ENCODE assay signal across 8 cellular contexts in the genomic region with DNA sequence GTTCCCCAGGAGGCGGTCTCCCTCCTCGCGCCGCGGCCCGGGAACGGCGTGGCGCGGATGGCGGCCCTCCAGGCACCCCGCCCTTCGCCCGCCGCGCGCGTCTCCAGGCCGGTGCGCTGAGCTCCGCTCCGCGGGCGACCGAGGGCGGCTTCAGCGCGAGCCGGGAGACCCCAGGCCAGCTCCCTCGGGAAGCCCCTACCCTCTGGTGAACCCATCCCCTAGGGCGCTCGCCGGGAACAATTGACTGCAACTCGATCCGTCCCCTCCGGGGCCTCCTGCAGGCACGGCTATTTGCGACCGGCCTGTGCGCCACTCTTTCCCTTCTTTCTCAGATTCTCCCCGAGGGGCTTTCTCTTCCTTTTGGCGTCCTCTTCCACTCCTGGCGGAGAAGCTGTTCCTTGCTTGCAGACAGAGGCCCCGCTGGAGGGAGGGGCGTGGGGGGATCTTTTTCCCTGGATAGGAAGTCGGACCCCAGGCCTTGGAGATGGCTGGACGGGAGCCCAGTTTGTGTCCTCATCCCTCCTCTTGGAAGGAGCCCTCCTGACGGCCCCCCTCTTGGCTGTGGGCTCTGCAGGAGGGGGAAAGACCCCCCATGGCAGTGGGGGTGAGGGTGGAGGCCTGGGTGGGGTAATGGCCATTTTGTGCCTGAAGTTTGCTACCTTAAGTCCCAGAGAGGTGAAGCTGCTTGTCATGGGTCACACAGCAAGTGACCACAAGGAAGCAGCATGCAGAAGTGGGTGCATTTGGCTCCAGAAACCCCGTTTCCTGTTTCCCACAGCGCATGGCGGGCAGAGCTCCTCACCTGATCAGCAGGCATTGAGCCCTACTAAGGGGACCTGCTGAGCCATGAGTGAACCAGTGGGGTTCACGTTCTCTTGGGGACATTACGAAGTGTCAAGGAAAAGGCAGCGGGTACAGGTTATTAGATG. TPM values are rescaled to one million over a fixed set of nuclear protein-coding genes. Genes with fewer than 3 reads are reported as not detected.
A peak's percentile ranks its signal among the peaks of the same experiment; 100 is the strongest.
DNase-seq lines count a peak whose midpoint lies in the region; ATAC-seq and TF ChIP-seq lines count a peak whose summit lies in the region.

No MANE protein-coding gene starts in this region.

- DNase-seq in activated naive CD4-positive, alpha-beta T cell treated with anti-CD3 and anti-CD28 coated beads, Interleukin-2, amount 10 ng/mL, durations not matched to agents 7 days and 5 days: no peak
- no peak for DNase-seq in activated naive CD4-positive, alpha-beta T cell (lab: John Stamatoyannopoulos, UW)
- peak; percentile 27 for DNase-seq in NCI-H510A treated with DMSO at 0.1 percent for 48 hours (lab: John Stamatoyannopoulos, UW)
- peak; percentile 44 for DNase-seq in choroid plexus epithelial cell (ENCODE audit: low read depth)
- peak; percentile 45 for DNase-seq in mesenchymal stem cell
- DNase-seq in upper lobe of right lung: no peak

- H3K4me2 ChIP-seq in mesenchymal stem cell (ENCODE audit: low read length, poor library complexity, severe bottlenecking): peak overlapping the region; percentile 92

- intact Hi-C loops in upper lobe of right lung (cut with DNase I): no loop called here

- CTCF ChIA-PET in activated naive CD4-positive, alpha-beta T cell treated with anti-CD3 and anti-CD28 coated beads, Interleukin-2, amount 10 ng/mL, durations not matched to agents 7 days and 5 days (lab: Charles Lee): interaction anchor here (0.7 to 1.0 kb wide), 2 partner anchors 106 to 866 kb away, joined by 3 to 4 read pairs; no protein-coding TSS in a partner anchor

- no peak for TF ChIP-seq CTCF in choroid plexus epithelial cell (conservative IDR thresholded peaks at IDR 0.05; ENCODE audit: low read depth, low read length)
- TF ChIP-seq CTCF in upper lobe of right lung (IDR thresholded peaks at IDR 0.05): no peak

- H3K4me3 ChIP-seq in choroid plexus epithelial cell (ENCODE audit: low read depth, low read length) (peak overlapping the region; percentile 66), mesenchymal stem cell (ENCODE audit: insufficient read depth in 1 of 2, low read depth in 1 of 2, low read length in 2 of 2) (peak overlapping the region; percentile 89 to 90), upper lobe of right lung (peak overlapping the region; percentile 60)

- H2BK5ac ChIP-seq in mesenchymal stem cell (ENCODE audit: low read depth, low read length, poor library complexity, severe bottlenecking): peak overlapping the region; percentile 80

- under 1% methylated on average over 43 of the region's 54 CpGs for WGBS in mesenchymal stem cell

- H3K36me3 Mint-ChIP-seq in activated naive CD4-positive, alpha-beta T cell treated with anti-CD3 and anti-CD28 coated beads, Interleukin-2, amount 10 ng/mL, durations not matched to agents 7 days and 5 days: no peaks in the 10 kb centered on the region

- peak overlapping the region; percentile 92 for H2BK120ac ChIP-seq in mesenchymal stem cell (ENCODE audit: low read depth, low read length)

- no peak overlapping the region for H2AFZ ChIP-seq in mesenchymal stem cell (ENCODE audit: low read depth, low read length)

- H3K4me1 Mint-ChIP-seq in activated naive CD4-positive, alpha-beta T cell treated with anti-CD3 and anti-CD28 coated beads, Interleukin-2, amount 10 ng/mL, durations not matched to agents 7 days and 5 days: peaks cover 26% of the 10 kb centered on the region

- H3K27me3 Mint-ChIP-seq in activated naive CD4-positive, alpha-beta T cell treated with anti-CD3 and anti-CD28 coated beads, Interleukin-2, amount 10 ng/mL, durations not matched to agents 7 days and 5 days: peaks cover 77% of the 10 kb centered on the region

- H3K27ac ChIP-seq in mesenchymal stem cell (ENCODE audit: low read length, poor library complexity, severe bottlenecking) (peak overlapping the region; percentile 88), upper lobe of right lung (peak overlapping the region; percentile 66)

- H3K14ac ChIP-seq in mesenchymal stem cell (ENCODE audit: low read length in 2 of 2): peak overlapping the region in 1 of 2 experiments; percentile 96

- ATAC-seq in upper lobe of right lung (no peak), HG02798 (IDR thresholded peaks at IDR 0.05; ENCODE audit: poor library complexity, unreplicated experiment) (no peak), HG03280 (IDR thresholded peaks at IDR 0.05; ENCODE audit: unreplicated experiment) (no peak)

- H4K8ac ChIP-seq in mesenchymal stem cell (ENCODE audit: low read length): peak overlapping the region; percentile 94

- H3K23ac ChIP-seq in mesenchymal stem cell (ENCODE audit: low read length in 2 of 2): peak overlapping the region in 1 of 2 experiments; percentile 95

- H3K9me3 Mint-ChIP-seq in activated naive CD4-positive, alpha-beta T cell treated with anti-CD3 and anti-CD28 coated beads, Interleukin-2, amount 10 ng/mL, durations not matched to agents 7 days and 5 days: no peaks in the 10 kb centered on the region

- peak overlapping the region; percentile 2 to 88 for H2BK12ac ChIP-seq in mesenchymal stem cell (ENCODE audit: low read length in 2 of 2)

- H3K4me3 Mint-ChIP-seq in activated naive CD4-positive, alpha-beta T cell treated with anti-CD3 and anti-CD28 coated beads, Interleukin-2, amount 10 ng/mL, durations not matched to agents 7 days and 5 days: peak overlapping the region; percentile 50

- peak overlapping the region; percentile 94 to 96 for H3K18ac ChIP-seq in mesenchymal stem cell (ENCODE audit: low read depth in 1 of 2, low read length in 2 of 2)

- peaks cover 52% of the 10 kb centered on the region for H3K4me1 ChIP-seq in mesenchymal stem cell (ENCODE audit: control insufficient read depth, insufficient read depth, low read depth, low read length)
- peaks cover 39% of the 10 kb centered on the region for H3K4me1 ChIP-seq in upper lobe of right lung

- peak overlapping the region; percentile 95 for H4K91ac ChIP-seq in mesenchymal stem cell (ENCODE audit: low read length)

- peak overlapping the region; percentile 90 for H2AK5ac ChIP-seq in mesenchymal stem cell (ENCODE audit: low read length, severe bottlenecking)

- peak overlapping the region; percentile 95 to 96 for H3K4ac ChIP-seq in mesenchymal stem cell (ENCODE audit: low read depth in 1 of 2, low read length in 2 of 2)

- peak overlapping the region; percentile 92 for H3K9ac ChIP-seq in mesenchymal stem cell (ENCODE audit: low read length)

- no peaks in the 10 kb centered on the region for H3K79me1 ChIP-seq in mesenchymal stem cell (replicated peaks; ENCODE audit: low read length, poor library complexity, severe bottlenecking)

- H3K9me3 ChIP-seq in mesenchymal stem cell (ENCODE audit: control insufficient read depth, low read length): no peaks in the 10 kb centered on the region
- no peaks in the 10 kb centered on the region for H3K9me3 ChIP-seq in upper lobe of right lung

- H3K27ac Mint-ChIP-seq in activated naive CD4-positive, alpha-beta T cell treated with anti-CD3 and anti-CD28 coated beads, Interleukin-2, amount 10 ng/mL, durations not matched to agents 7 days and 5 days: peak overlapping the region; percentile 71

- H3K36me3 ChIP-seq in mesenchymal stem cell (ENCODE audit: control insufficient read depth in 1 of 2, insufficient read depth in 2 of 2, low read depth in 1 of 2, low read length in 2 of 2): peaks cover 0 to 11% of the 10 kb centered on the region in 2 experiments
- no peaks in the 10 kb centered on the region for H3K36me3 ChIP-seq in upper lobe of right lung

- no peaks in the 10 kb centered on the region for H3K27me3 ChIP-seq in mesenchymal stem cell (ENCODE audit: control insufficient read depth in 1 of 2, insufficient read depth in 1 of 2, low read length in 2 of 2)
- peaks cover 20% of the 10 kb centered on the region for H3K27me3 ChIP-seq in upper lobe of right lung

- H2BK15ac ChIP-seq in mesenchymal stem cell (ENCODE audit: low read depth, poor library complexity, severe bottlenecking): peak overlapping the region; percentile 73

RNA-seq across cellular contexts. Expression of gene FSCN1, which starts 2.3 kb away (rescaled TPM):
- polyA plus RNA-seq in mesenchymal stem cell (2013, experiment 1 of 2): 241 TPM
- 235 TPM for polyA plus RNA-seq in mesenchymal stem cell (2013, experiment 2 of 2)
- 52.5 TPM for total RNA-seq in upper lobe of right lung

Comparison
In these comparisons a context has a peak if more than half of its experiments do, and no peak if none do; other contexts are left out.
1. DNase-seq: peak in NCI-H510A treated with DMSO at 0.1 percent for 48 hours (single experiment), choroid plexus epithelial cell (single experiment) and mesenchymal stem cell (single experiment); none in activated naive CD4-positive, alpha-beta T cell treated with anti-CD3 and anti-CD28 coated beads, Interleukin-2, amount 10 ng/mL, durations not matched to agents 7 days and 5 days (single experiment), activated naive CD4-positive, alpha-beta T cell (0 of 4) and upper lobe of right lung (single experiment).
2. Peak in every context shown above with its lines, with median percentiles within 50 percentile points of each other: H3K4me3 ChIP-seq.